1 cellular context compared by ENCODE assay signal in genomic region chr2:69604026-69604678, GRCh38.
TF ChIP-seq lines count a peak whose summit lies in the region.

No MANE protein-coding gene starts in this region.

TF ChIP-seq in IMR-90, 13 proteins besides CTCF, POLR2A, EP300 and RAD21:
- no peak for TF ChIP-seq MAFK (IDR thresholded peaks at IDR 0.05; ENCODE audit: low read depth, low read length)
- no peak for TF ChIP-seq BHLHE40 (IDR thresholded peaks at IDR 0.05; ENCODE audit: low read depth, low read length)
- TF ChIP-seq USF2 (IDR thresholded peaks at IDR 0.05; ENCODE audit: low read depth, low read length), result no peak
- no peak for TF ChIP-seq RCOR1 (IDR thresholded peaks at IDR 0.05; ENCODE audit: insufficient replicate concordance, low read length)
- no peak for TF ChIP-seq CHD1 (IDR thresholded peaks at IDR 0.05; ENCODE audit: low read depth, low read length)
- no peak for TF ChIP-seq CEBPB (IDR thresholded peaks at IDR 0.05; ENCODE audit: low read depth, low read length)
- TF ChIP-seq NFE2L2 (IDR thresholded peaks at IDR 0.05; ENCODE audit: low read depth, low read length), result no peak
- no peak for TF ChIP-seq RFX5 (IDR thresholded peaks at IDR 0.05; ENCODE audit: low read depth, low read length)
- no peak for TF ChIP-seq MAZ (IDR thresholded peaks at IDR 0.05; ENCODE audit: borderline replicate concordance, low read depth, low read length)
- TF ChIP-seq SMC3 (IDR thresholded peaks at IDR 0.05; ENCODE audit: low read depth, low read length), result no peak
- TF ChIP-seq MXI1 (IDR thresholded peaks at IDR 0.05; ENCODE audit: borderline replicate concordance, low read depth, low read length), result no peak
